16 cellular contexts compared by ENCODE assay signal in genomic region chr18:78740876-78741275, GRCh38.
A peak's percentile ranks its signal among the peaks of the same experiment; 100 is the strongest.
DNase-seq lines count a peak whose midpoint lies in the region; ATAC-seq and TF ChIP-seq lines count a peak whose summit lies in the region.
"Had no signal": no experiment of that assay in that cellular context is flagged by ENCODE, and none has a peak within 500 bp of the region (broad histone marks: within the 10 kb centered on the region; RNA-seq: fewer than 3 reads in every experiment).

No MANE protein-coding gene starts in this region.

- ATAC-seq in HG02981 (IDR thresholded peaks at IDR 0.05; ENCODE audit: unreplicated experiment), result no peak
- ATAC-seq: A549 had no signal

- H3K4me3 ChIP-seq in WERI-Rb-1 (ENCODE audit: low read depth, low read length) (no peak overlapping the region), spleen (no peak overlapping the region)
- H3K4me3 ChIP-seq: A549, HAP-1 had no signal

- H3K27me3 ChIP-seq in WERI-Rb-1 (ENCODE audit: insufficient read depth, low read depth, severe bottlenecking) (no peaks in the 10 kb centered on the region), spleen (replicated peaks in 1 of 7) (peaks cover 0 to 12% (median 0%) of the 10 kb centered on the region in 7 donors)

- no peak overlapping the region for H3K27ac ChIP-seq in WERI-Rb-1
- no peak overlapping the region for H3K27ac ChIP-seq in spleen
- H3K27ac ChIP-seq: 22Rv1, A549, C4-2B had no signal

- H3K4me1 Mint-ChIP-seq in CD14-positive monocyte, result no peaks in the 10 kb centered on the region
- H3K4me1 Mint-ChIP-seq: CD4-positive, alpha-beta memory T cell had no signal

- 74 to 82% (median 80%) methylated on average over 13 of the region's 13 CpGs for WGBS in spleen, 5 donors

- intact Hi-C loops in spleen (cut with DNase I; ENCODE audit: low total_unique reads) (no loop called here), CD14-positive monocyte (cut with micrococcal nuclease) (no loop called here)

- TF ChIP-seq POLR2A in spleen (IDR thresholded peaks at IDR 0.05), result no peak

- H3K4me3 Mint-ChIP-seq in CD14-positive monocyte, result no peak overlapping the region
- H3K4me3 Mint-ChIP-seq: CD4-positive, alpha-beta memory T cell had no signal

- H3K4me1 ChIP-seq in spleen, result no peaks in the 10 kb centered on the region
- H3K4me1 ChIP-seq: A549, HAP-1 had no signal

- peaks cover 0 to 3% (median 0%) of the 10 kb centered on the region in 7 donors for H3K9me3 Mint-ChIP-seq in CD14-positive monocyte

- H3K9me3 ChIP-seq in WERI-Rb-1 (ENCODE audit: severe bottlenecking) (no peaks in the 10 kb centered on the region), spleen (no peaks in the 10 kb centered on the region)
- H3K9me3 ChIP-seq: A549, HAP-1 had no signal

- no peaks in the 10 kb centered on the region for H3K36me3 Mint-ChIP-seq in CD14-positive monocyte
- H3K36me3 Mint-ChIP-seq: CD4-positive, alpha-beta memory T cell had no signal

- TF ChIP-seq CTCF in WERI-Rb-1 (IDR thresholded peaks at IDR 0.05; ENCODE audit: low read depth, low read length), result no peak
- no peak for TF ChIP-seq CTCF in spleen (IDR thresholded peaks at IDR 0.05 in 8 of 11, conservative IDR thresholded peaks at IDR 0.05 in 3 of 11)
- TF ChIP-seq CTCF in CD14-positive monocyte (IDR thresholded peaks at IDR 0.05), result no peak

- H3K36me3 ChIP-seq in WERI-Rb-1, result no peaks in the 10 kb centered on the region
- H3K36me3 ChIP-seq in spleen, result no peaks in the 10 kb centered on the region
- H3K36me3 ChIP-seq: HAP-1 had no signal

- peak; percentile 16 for DNase-seq in activated effector memory CD4-positive, alpha-beta T cell treated with anti-CD3 and anti-CD28 coated beads, Interleukin-2, amount 50 U/mL, for 16 hours
- no peak for DNase-seq in activated effector memory CD4-positive, alpha-beta T cell treated with Interleukin-2 at 50 U/mL for 16 hours
- DNase-seq in WERI-Rb-1 (peak; percentile 1), mesenteric fat pad (ENCODE audit: low spot score) (peak; percentile 39), spleen (peak; percentile 56), CD14-positive monocyte (ENCODE audit: low spot score) (no peak)
- DNase-seq: AML-193; CD4-positive, alpha-beta memory T cell; DMS153; DMS79; GDM1 had no signal

- H3K27ac Mint-ChIP-seq in CD14-positive monocyte, result no peak overlapping the region
- H3K27ac Mint-ChIP-seq: CD4-positive, alpha-beta memory T cell had no signal

- H3K27me3 Mint-ChIP-seq in CD14-positive monocyte (ENCODE audit: low read depth in 3 of 3), result peaks cover 0 to 6% (median 0%) of the 10 kb centered on the region in 3 donors

Comparison
In these comparisons a context has a peak if more than half of its experiments do, and no peak if none do; other contexts are left out.
1. DNase-seq: peak in activated effector memory CD4-positive, alpha-beta T cell treated with anti-CD3 and anti-CD28 coated beads, Interleukin-2, amount 50 U/mL, for 16 hours (single experiment), WERI-Rb-1 (single experiment), mesenteric fat pad (single experiment) and spleen (single experiment); none in activated effector memory CD4-positive, alpha-beta T cell treated with Interleukin-2 at 50 U/mL for 16 hours (single experiment) and CD14-positive monocyte (single experiment).